In the genomic region with DNA sequence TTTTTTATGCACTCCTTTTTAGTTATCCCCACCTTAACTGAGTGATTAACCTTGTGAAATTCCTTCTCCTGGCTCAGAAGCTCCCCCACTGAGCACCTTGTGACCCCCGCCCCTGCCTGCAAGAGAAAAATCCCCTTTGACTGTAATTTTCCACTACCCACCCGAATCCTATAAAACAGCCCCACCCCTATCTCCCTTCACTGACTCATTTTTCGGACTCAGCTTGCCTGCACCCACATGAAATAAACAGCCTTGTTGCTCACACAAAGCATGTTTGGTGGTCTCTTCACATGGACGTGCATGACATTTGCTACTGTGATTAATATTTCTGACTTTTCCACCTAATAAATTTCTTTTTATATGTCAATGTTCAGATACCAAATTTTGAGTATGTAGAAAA, we compare ENCODE assay signal across 7 cellular contexts.
A peak's percentile ranks its signal among the peaks of the same experiment; 100 is the strongest.
DNase-seq lines count a peak whose midpoint lies in the region; FAIRE-seq and TF ChIP-seq lines count a peak whose summit lies in the region.
"Not testable (repeated sequence)": the region's sequence is repeated elsewhere in the genome, so short reads cannot be mapped to it uniquely, and the experiment has no call there.

No MANE protein-coding gene starts in this region.

- WGBS in GM23248 (ENCODE audit: low coverage in 1 of 2, low lambda C conversion rate in 2 of 2, missing lambda C conversion rate in 2 of 2), 2 experiments = 25 to 34% methylated on average over 3 to 4 of the region's 4 CpGs
- 76 to 100% methylated on average over 1 to 4 of the region's 4 CpGs for WGBS in endodermal cell (ENCODE audit: insufficient coverage in 1 of 2, insufficient read length in 1 of 2), 2 experiments
- no CpG with 5 or more reads among the region's 4 CpGs for WGBS in trophoblast cell (ENCODE audit: extremely low coverage, insufficient coverage, insufficient read length)

- H3K9me3 ChIP-seq in Caco-2 = peaks cover 30% of the 10 kb centered on the region
- H3K9me3 ChIP-seq in GM23248 (ENCODE audit: low read depth); endodermal cell (ENCODE audit: control insufficient read depth, low read length); trophoblast cell (ENCODE audit: insufficient read depth, low read depth, low read length): not testable (repeated sequence)

- not testable (repeated sequence) for H3K14ac ChIP-seq in trophoblast cell (ENCODE audit: low read length)

- in situ Hi-C loops in GM23248 (cut with MboI) = not testable (repeated sequence)

- H3K4me3 ChIP-seq in Caco-2 (ENCODE audit: low read depth, low read length); GM23248; trophoblast cell (ENCODE audit: low read depth, low read length): not testable (repeated sequence)
- peak overlapping the region; percentile 17 for H3K4me3 ChIP-seq in endodermal cell (ENCODE audit: low read length)

- H3K9ac ChIP-seq in GM23248; endodermal cell (ENCODE audit: extremely low read depth, low read length, poor library complexity, severe bottlenecking); trophoblast cell (ENCODE audit: low read length): not testable (repeated sequence)

- H3K79me1 ChIP-seq in trophoblast cell (ENCODE audit: low read length) = peaks cover 17% of the 10 kb centered on the region

- not testable (repeated sequence) for H4K8ac ChIP-seq in trophoblast cell (ENCODE audit: low read depth, low read length)

- H3K36me3 Mint-ChIP-seq in Caco-2 (ENCODE audit: insufficient read depth, unreplicated experiment) = peaks cover 22% of the 10 kb centered on the region
- not testable (repeated sequence) for H3K36me3 Mint-ChIP-seq in endodermal cell (ENCODE audit: low read depth)

- H3K4me1 Mint-ChIP-seq in Caco-2 (ENCODE audit: low read depth, unreplicated experiment) (peaks cover 27% of the 10 kb centered on the region), endodermal cell (peaks cover 34% of the 10 kb centered on the region)

- H3K9me2 ChIP-seq in GM23248 (ENCODE audit: insufficient read depth) = not testable (repeated sequence)

- H3K27ac Mint-ChIP-seq in Caco-2 (ENCODE audit: unreplicated experiment) = peak overlapping the region; percentile 77
- H3K27ac Mint-ChIP-seq in endodermal cell = not testable (repeated sequence)

- peaks cover 36% of the 10 kb centered on the region for H3K4me1 ChIP-seq in Caco-2
- H3K4me1 ChIP-seq in GM23248 (ENCODE audit: insufficient read depth) = peaks cover 45% of the 10 kb centered on the region
- not testable (repeated sequence) for H3K4me1 ChIP-seq in endodermal cell (ENCODE audit: control insufficient read depth, insufficient read depth, low read length)
- H3K4me1 ChIP-seq in trophoblast cell (ENCODE audit: control insufficient read depth in 1 of 2, insufficient read depth in 2 of 2, low read length in 2 of 2) = peaks cover 9 to 11% of the 10 kb centered on the region in 2 experiments

- DNase-seq in Caco-2, endodermal cell, trophoblast cell: not testable (repeated sequence)
- DNase-seq in GM23248 (peak; percentile 32), M059J (ENCODE audit: low read depth) (peak; percentile 59), T1000 (lab: John Stamatoyannopoulos, UW) (peak; percentile 21)

- H3K4ac ChIP-seq in trophoblast cell (ENCODE audit: low read depth, low read length) = not testable (repeated sequence)

- H3K9me3 Mint-ChIP-seq in Caco-2 (ENCODE audit: unreplicated experiment) = peaks cover 45% of the 10 kb centered on the region
- not testable (repeated sequence) for H3K9me3 Mint-ChIP-seq in endodermal cell

- H4K20me1 ChIP-seq in GM23248 (ENCODE audit: insufficient read depth) = not testable (repeated sequence)

- CTCF ChIA-PET in Caco-2 (lab: Charles Lee) = not testable (repeated sequence)

- not testable (repeated sequence) for H2BK12ac ChIP-seq in trophoblast cell (ENCODE audit: low read length)

- H3K27ac ChIP-seq in GM23248; endodermal cell (ENCODE audit: low read depth, low read length); trophoblast cell (ENCODE audit: low read depth, low read length): not testable (repeated sequence)

- not testable (repeated sequence) for TF ChIP-seq CTCF in Caco-2 (IDR thresholded peaks at IDR 0.05; ENCODE audit: insufficient read depth in 1 of 2, low read depth in 1 of 2, low read length in 1 of 2, severe bottlenecking in 1 of 2, unreplicated experiment in 1 of 2); endodermal cell (conservative IDR thresholded peaks at IDR 0.05)

- not testable (repeated sequence) for H2BK5ac ChIP-seq in trophoblast cell (ENCODE audit: low read depth, low read length, poor library complexity)

- POLR2A ChIA-PET in Caco-2 (lab: Charles Lee) = not testable (repeated sequence)

- FAIRE-seq in G401.6 (lab: Jason Lieb, UNC) = peak; percentile 98

- not testable (repeated sequence) for H3K4me3 Mint-ChIP-seq in Caco-2 (ENCODE audit: unreplicated experiment); endodermal cell

- H3K27me3 ChIP-seq in Caco-2 (replicated peaks; ENCODE audit: control insufficient read depth, insufficient read depth, low read length); GM23248 (replicated peaks; ENCODE audit: insufficient read depth); endodermal cell (ENCODE audit: control insufficient read depth, insufficient read depth, low read length, poor library complexity, severe bottlenecking); trophoblast cell (ENCODE audit: insufficient read depth, low read length): not testable (repeated sequence)

- H3K4me2 ChIP-seq in GM23248 (ENCODE audit: unreplicated experiment); trophoblast cell (ENCODE audit: low read length): not testable (repeated sequence)

- H4K12ac ChIP-seq in trophoblast cell (ENCODE audit: low read depth, low read length) = not testable (repeated sequence)

- peaks cover 38% of the 10 kb centered on the region for H3F3A ChIP-seq in GM23248 (ENCODE audit: insufficient read depth)

- not testable (repeated sequence) for H3K18ac ChIP-seq in trophoblast cell (ENCODE audit: low read length)

- not testable (repeated sequence) for H3K23ac ChIP-seq in trophoblast cell (ENCODE audit: low read length)

- not testable (repeated sequence) for H2AFZ ChIP-seq in GM23248; trophoblast cell (ENCODE audit: insufficient read depth, low read length, poor library complexity)

- intact Hi-C loops in Caco-2 (cut with micrococcal nuclease; ENCODE audit: unreplicated experiment) = not testable (repeated sequence)

- H3K36me3 ChIP-seq in Caco-2 (ENCODE audit: control insufficient read depth, insufficient read depth, low read length); GM23248 (ENCODE audit: low read depth); endodermal cell (ENCODE audit: control insufficient read depth, insufficient read depth, low read length); trophoblast cell (ENCODE audit: control insufficient read depth in 1 of 2, insufficient read depth in 2 of 2, low read length in 2 of 2): not testable (repeated sequence)

- H2AK5ac ChIP-seq in trophoblast cell (ENCODE audit: low read length) = not testable (repeated sequence)

- peak overlapping the region; percentile 93 for H4K91ac ChIP-seq in trophoblast cell (ENCODE audit: low read depth, low read length)

- not testable (repeated sequence) for BruUV-seq in Caco-2 (replicated peaks; lab: Mats Ljungman, UMichigan)

- not testable (repeated sequence) for H3K27me3 Mint-ChIP-seq in Caco-2 (ENCODE audit: insufficient read depth, unreplicated experiment)
- H3K27me3 Mint-ChIP-seq in endodermal cell (ENCODE audit: insufficient read depth) = peaks cover 58% of the 10 kb centered on the region

- H2BK120ac ChIP-seq in trophoblast cell (ENCODE audit: insufficient read depth, low read length, poor library complexity) = not testable (repeated sequence)

- H3K79me2 ChIP-seq in GM23248 (ENCODE audit: insufficient read depth); trophoblast cell (ENCODE audit: control insufficient read depth, insufficient read depth, low read length, poor library complexity): not testable (repeated sequence)
